In the genomic region with DNA sequence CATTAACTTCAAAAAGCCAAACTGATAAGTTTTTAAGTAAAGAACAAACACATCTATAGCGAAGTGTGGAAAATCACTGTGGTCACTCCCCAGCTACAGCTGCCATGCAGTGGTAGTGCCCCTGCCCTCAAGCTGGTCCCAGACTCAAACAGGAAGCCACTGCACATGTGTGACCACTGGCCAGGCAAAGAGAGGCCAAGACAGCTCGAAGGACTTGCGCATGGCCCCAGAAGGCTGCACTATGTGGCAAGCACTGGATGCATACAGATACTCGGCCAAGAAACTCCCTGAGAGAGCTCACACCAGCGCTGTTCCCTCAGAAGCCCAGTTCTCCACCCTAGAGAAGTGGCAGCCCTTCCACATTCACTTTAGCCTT, we compare ENCODE assay signal across 10 cellular contexts.
A peak's percentile ranks its signal among the peaks of the same experiment; 100 is the strongest.
DNase-seq lines count a peak whose midpoint lies in the region; ATAC-seq and TF ChIP-seq lines count a peak whose summit lies in the region.
"Had no signal": no experiment of that assay in that cellular context is flagged by ENCODE, and none has a peak within 500 bp of the region (broad histone marks: within the 10 kb centered on the region; RNA-seq: fewer than 3 reads in every experiment).

No MANE protein-coding gene starts in this region.

- no peak overlapping the region for H2BK15ac ChIP-seq in mesendoderm (replicated peaks; ENCODE audit: low read depth)

- H2BK120ac ChIP-seq in mesendoderm (ENCODE audit: low read depth, low read length): no peak overlapping the region

- H3K4me2 ChIP-seq in mesendoderm (ENCODE audit: low read length): no peak overlapping the region

- 47 to 58% (median 52%) methylated on average over 4 to 5 of the region's 5 CpGs for WGBS in adrenal gland, 4 donors
- no CpG with 5 or more reads among the region's 5 CpGs for WGBS in mesendoderm (ENCODE audit: extremely low coverage, insufficient coverage, low lambda C conversion rate)

- H3K27me3 ChIP-seq in adrenal gland: no peaks in the 10 kb centered on the region
- H3K27me3 ChIP-seq in mesendoderm (ENCODE audit: insufficient read depth, low read length, poor library complexity): no peaks in the 10 kb centered on the region

- H2AK5ac ChIP-seq in mesendoderm (ENCODE audit: low read length): no peak overlapping the region

- H3K9me3 ChIP-seq in adrenal gland (replicated peaks in 1 of 3): no peaks in the 10 kb centered on the region

- H3K36me3 ChIP-seq in adrenal gland (replicated peaks in 1 of 2) (no peaks in the 10 kb centered on the region), mesendoderm (ENCODE audit: control insufficient read depth, insufficient read depth, low read length) (no peaks in the 10 kb centered on the region)

- TF ChIP-seq CTCF in adrenal gland (IDR thresholded peaks at IDR 0.05): no peak

- H3K79me1 ChIP-seq in mesendoderm (ENCODE audit: low read length): peaks cover 6% of the 10 kb centered on the region

- H2BK5ac ChIP-seq in mesendoderm (ENCODE audit: low read length): no peak overlapping the region

- no peak for ATAC-seq in GM21447 (IDR thresholded peaks at IDR 0.05; ENCODE audit: unreplicated experiment)
- ATAC-seq: activated CD4-positive, CD25-positive, alpha-beta regulatory T cell treated with anti-CD3 and anti-CD28 coated beads, Interleukin-2, amount 50 U/mL, for 24 hours had no signal

- peaks cover 22% of the 10 kb centered on the region for H3K36me3 Mint-ChIP-seq in activated T-cell treated with anti-CD3 and anti-CD28 coated beads, Interleukin-2, amount 50 U/mL, for 24 hours (ENCODE audit: low read depth)
- H3K36me3 Mint-ChIP-seq in immature natural killer cell: no peaks in the 10 kb centered on the region

- H3K9ac ChIP-seq in mesendoderm (ENCODE audit: low read length): no peak overlapping the region

- H3K79me2 ChIP-seq in mesendoderm (ENCODE audit: control insufficient read depth, insufficient read depth, low read length): peaks cover 94% of the 10 kb centered on the region

- DNase-seq in activated T-cell treated with anti-CD3 and anti-CD28 coated beads, Interleukin-2, amount 50 U/mL, for 24 hours: no peak
- DNase-seq in activated T-cell treated with anti-CD3 and anti-CD28 coated beads, Interleukin-2, amount 50 U/mL, for 48 hours: no peak
- DNase-seq in adrenal gland (peak in 5 of 7 donors; percentile 58 to 76 (median 66)), immature natural killer cell (peak in 1 of 3 donors; percentile 33), substantia nigra (lab: John Stamatoyannopoulos, UW) (no peak), NCI-H1694 treated with DMSO at 0.1 percent for 48 hours (lab: John Stamatoyannopoulos, UW) (no peak), mesendoderm (no peak)
- DNase-seq: retina had no signal

- H4K8ac ChIP-seq in mesendoderm (ENCODE audit: low read depth, low read length): no peak overlapping the region

- TF ChIP-seq POLR2A in adrenal gland (IDR thresholded peaks at IDR 0.05): no peak

- H3K9me3 Mint-ChIP-seq in activated T-cell treated with anti-CD3 and anti-CD28 coated beads, Interleukin-2, amount 50 U/mL, for 24 hours: no peaks in the 10 kb centered on the region
- no peaks in the 10 kb centered on the region for H3K9me3 Mint-ChIP-seq in immature natural killer cell

- H3K4me3 Mint-ChIP-seq in activated T-cell treated with anti-CD3 and anti-CD28 coated beads, Interleukin-2, amount 50 U/mL, for 24 hours: peak overlapping the region; percentile 51
- peak overlapping the region; percentile 65 to 83 (median 80) for H3K4me3 Mint-ChIP-seq in immature natural killer cell

- H3K18ac ChIP-seq in mesendoderm (ENCODE audit: low read length): no peak overlapping the region

- no peaks in the 10 kb centered on the region for H3K27me3 Mint-ChIP-seq in activated T-cell treated with anti-CD3 and anti-CD28 coated beads, Interleukin-2, amount 50 U/mL, for 24 hours
- H3K27me3 Mint-ChIP-seq in immature natural killer cell (ENCODE audit: low read depth in 3 of 3): peaks cover 2 to 32% (median 27%) of the 10 kb centered on the region in 3 donors

- H3K27ac Mint-ChIP-seq in activated T-cell treated with anti-CD3 and anti-CD28 coated beads, Interleukin-2, amount 50 U/mL, for 24 hours: peak overlapping the region; percentile 94
- H3K27ac Mint-ChIP-seq in immature natural killer cell: peak overlapping the region; percentile 70 to 95 (median 90)

- peaks cover 93% of the 10 kb centered on the region for H3K4me1 Mint-ChIP-seq in activated T-cell treated with anti-CD3 and anti-CD28 coated beads, Interleukin-2, amount 50 U/mL, for 24 hours (ENCODE audit: low read depth)
- H3K4me1 Mint-ChIP-seq in immature natural killer cell: peaks cover 86 to 96% of the 10 kb centered on the region in 2 donors

- H3K27ac ChIP-seq in adrenal gland (peak overlapping the region in 4 of 5 donors; percentile 13 to 78 (median 68)), substantia nigra (ENCODE audit: low read depth, low read length, poor library complexity, severe bottlenecking) (peak overlapping the region; percentile 35), mesendoderm (ENCODE audit: low read depth, low read length) (no peak overlapping the region)

- H3K23ac ChIP-seq in mesendoderm (ENCODE audit: low read length): no peak overlapping the region

- intact Hi-C loops in adrenal gland (cut with DNase I): loop anchor here in 1 of 2 donors (10.0 kb wide), 1 partner anchor 77 kb away; no protein-coding TSS in a partner anchor

- H4K5ac ChIP-seq in mesendoderm (ENCODE audit: low read length): no peak overlapping the region

- H3K4ac ChIP-seq in mesendoderm (ENCODE audit: low read depth, low read length): no peak overlapping the region

- no peak overlapping the region for H3K4me3 ChIP-seq in adrenal gland
- no peak overlapping the region for H3K4me3 ChIP-seq in mesendoderm (ENCODE audit: low read length)

- peaks cover 42 to 92% of the 10 kb centered on the region in 2 donors for H3K4me1 ChIP-seq in adrenal gland (replicated peaks in 1 of 2)
- H3K4me1 ChIP-seq in mesendoderm (ENCODE audit: control insufficient read depth, low read depth, low read length): peaks cover 16% of the 10 kb centered on the region

- no peak overlapping the region for H3K56ac ChIP-seq in mesendoderm (ENCODE audit: low read length)

Comparison
In these comparisons a context has a peak if more than half of its experiments do, and no peak if none do; other contexts are left out.
1. DNase-seq: peak in adrenal gland (5 of 7); none in activated T-cell treated with anti-CD3 and anti-CD28 coated beads, Interleukin-2, amount 50 U/mL, for 24 hours (single experiment), activated T-cell treated with anti-CD3 and anti-CD28 coated beads, Interleukin-2, amount 50 U/mL, for 48 hours (0 of 2), substantia nigra (0 of 49), NCI-H1694 treated with DMSO at 0.1 percent for 48 hours (single experiment) and mesendoderm (single experiment).